8 cellular contexts compared by ENCODE assay signal in the genomic region with DNA sequence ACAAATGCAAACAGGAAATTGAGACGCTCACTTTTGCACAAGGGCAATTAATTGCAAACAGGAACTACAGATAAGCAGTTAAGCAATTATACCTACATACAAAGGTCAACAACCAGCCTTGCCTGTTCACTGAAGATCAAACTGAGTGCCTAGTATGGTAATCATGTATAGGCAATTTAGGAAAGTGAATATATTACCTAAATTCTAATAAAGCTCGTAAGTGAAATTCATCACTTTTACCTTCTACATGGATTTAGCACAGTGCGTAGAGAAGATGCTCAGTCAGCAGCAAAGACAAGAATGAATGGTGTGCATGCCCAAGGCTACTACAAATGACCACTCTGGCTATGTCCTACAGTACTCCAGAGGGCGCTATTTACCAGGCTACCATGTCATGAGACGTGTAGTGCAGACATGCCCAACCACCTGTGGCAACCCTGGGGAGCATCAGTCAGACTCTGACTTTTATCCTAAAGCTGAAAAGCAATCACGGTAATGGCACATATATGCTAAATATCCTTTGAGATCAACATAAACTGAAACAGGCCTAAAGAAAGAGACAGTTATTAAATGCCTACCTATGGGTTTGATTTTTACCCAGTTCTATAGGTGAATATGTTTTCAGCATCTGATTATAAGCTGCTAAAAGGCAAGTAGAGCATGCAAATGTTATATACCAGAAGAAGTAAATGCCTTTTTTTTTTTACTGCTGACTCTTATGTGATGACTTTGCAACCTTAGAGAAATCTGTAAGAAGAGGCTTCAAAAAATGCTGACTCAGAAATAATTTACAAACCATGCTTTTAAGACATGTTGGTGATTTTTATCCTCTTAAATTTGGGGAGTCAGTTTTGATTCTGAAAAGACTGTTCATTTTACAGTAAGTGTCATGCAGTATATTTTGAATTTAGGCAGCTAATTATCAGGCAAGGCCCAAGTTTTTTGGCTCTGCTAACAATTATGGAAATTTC.
DNase-seq lines count a peak whose midpoint lies in the region; ATAC-seq and TF ChIP-seq lines count a peak whose summit lies in the region.

No MANE protein-coding gene starts in this region.

- no peak overlapping the region for H3K4me3 ChIP-seq in BJ (ENCODE audit: low read depth, low read length)

- peak; percentile 61 for TF ChIP-seq CTCF in BJ (IDR thresholded peaks at IDR 0.05; ENCODE audit: insufficient read depth, low read depth, low read length)

- H3K4me3 Mint-ChIP-seq in memory B cell, result no peak overlapping the region

- no peaks in the 10 kb centered on the region for H3K36me3 ChIP-seq in BJ (ENCODE audit: control insufficient read depth, insufficient read depth, low read length)

- peak overlapping the region; percentile 12 for H3K27ac Mint-ChIP-seq in memory B cell

- peaks cover 25% of the 10 kb centered on the region for H3K4me1 Mint-ChIP-seq in memory B cell

- no peaks in the 10 kb centered on the region for H3K27me3 Mint-ChIP-seq in memory B cell

- peaks cover 4% of the 10 kb centered on the region for H3K36me3 Mint-ChIP-seq in memory B cell

- no peaks in the 10 kb centered on the region for H3K9me3 Mint-ChIP-seq in memory B cell

- H3K27me3 ChIP-seq in BJ (ENCODE audit: control insufficient read depth, insufficient read depth, low read length), result no peaks in the 10 kb centered on the region

- DNase-seq in BJ (ENCODE audit: low read depth), result no peak
- peak; percentile 10 for DNase-seq in GM19238 (ENCODE audit: insufficient read length, low spot score)
- peak; percentile 12 for DNase-seq in NCI-H2227 treated with DMSO at 0.1 percent for 48 hours (lab: John Stamatoyannopoulos, UW)
- peak; percentile 4 to 38 for DNase-seq in activated CD4-positive, alpha-beta T cell treated with anti-CD3 and anti-CD28 coated beads for 24 hours (ENCODE audit: low read depth in 2 of 2)
- DNase-seq in dermis microvascular lymphatic vessel endothelial cell (ENCODE audit: low read depth in 2 of 2), result peak; percentile 73 to 81
- peak; percentile 43 to 66 for DNase-seq in memory B cell (ENCODE audit: low spot score in 2 of 2)
- peak in 5 of 6 experiments; percentile 18 to 56 (median 38) for DNase-seq in stimulated activated naive CD4-positive, alpha-beta T cell (lab: John Stamatoyannopoulos, UW)

- POLR2A ChIA-PET in BJ (lab: Charles Lee), result interaction anchor here (0.6 kb wide), 1 partner anchor 987 kb away, joined by 5 read pairs; no protein-coding TSS in a partner anchor

- CTCF ChIA-PET in BJ (lab: Yijun Ruan, JAX), result interaction anchor here (0.6 to 3.5 kb wide), 10 partner anchors 12 to 565 kb away, joined by 3 to 19 read pairs (median 4); a partner anchor contains a TSS

- ATAC-seq in HG03159 (IDR thresholded peaks at IDR 0.05; ENCODE audit: unreplicated experiment) (peak; percentile 99), memory B cell (ENCODE audit: low read depth) (peak; percentile 99)
